15 cellular contexts compared by ENCODE assay signal in the genomic region with DNA sequence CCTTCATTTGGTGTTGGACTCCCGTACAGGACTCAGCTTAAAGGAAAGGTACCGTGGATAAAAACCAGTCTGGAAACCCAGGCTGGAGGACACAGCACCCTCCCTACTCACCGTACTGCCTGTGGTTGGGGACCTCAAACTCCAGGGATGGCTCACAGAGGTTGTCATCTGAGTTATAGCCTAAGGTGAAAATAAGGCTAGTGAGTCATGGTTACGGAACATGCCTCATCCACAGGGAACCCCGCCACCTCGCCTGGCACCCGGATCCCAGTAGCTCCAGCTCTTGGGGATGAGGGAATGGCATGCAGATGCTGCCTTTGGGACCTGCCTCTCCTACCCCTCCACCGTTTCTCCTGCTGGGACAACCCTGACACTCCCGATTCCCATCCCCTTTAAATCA. TPM values are rescaled to one million over a fixed set of nuclear protein-coding genes. Genes with fewer than 3 reads are reported as not detected.
DNase-seq lines count a peak whose midpoint lies in the region; ATAC-seq and TF ChIP-seq lines count a peak whose summit lies in the region.
"Had no signal": no experiment of that assay in that cellular context is flagged by ENCODE, and none has a peak within 500 bp of the region (broad histone marks: within the 10 kb centered on the region; RNA-seq: fewer than 3 reads in every experiment).

No MANE protein-coding gene starts in this region.

- peaks cover 51% of the 10 kb centered on the region for H3K36me3 Mint-ChIP-seq in MCF 10A (ENCODE audit: insufficient read depth, unreplicated experiment)
- H3K36me3 Mint-ChIP-seq in effector memory CD8-positive, alpha-beta T cell (ENCODE audit: insufficient read depth) = peaks cover 100% of the 10 kb centered on the region
- H3K36me3 Mint-ChIP-seq in stimulated activated effector memory CD8-positive, alpha-beta T cell treated with anti-CD3 and anti-CD28 coated beads, Interleukin-12 subunit alpha, Interleukin-12 subunit beta, amount 100 ng/mL, for 72 hours = peaks cover 100% of the 10 kb centered on the region

- intact Hi-C loops in MCF 10A (cut with micrococcal nuclease) (no loop called here), breast epithelium (cut with DNase I; ENCODE audit: low total_unique reads) (no loop called here), PC-3 (cut with micrococcal nuclease) (loop anchor here (10.0 kb wide), 1 partner anchor 57 kb away; no protein-coding TSS in a partner anchor)

- no peaks in the 10 kb centered on the region for H3K79me2 ChIP-seq in PC-3 (ENCODE audit: low read length)

- no peaks in the 10 kb centered on the region for H3F3A ChIP-seq in PC-3 (ENCODE audit: low read length, unreplicated experiment)

- no peak overlapping the region for H3K9ac ChIP-seq in PC-3 (ENCODE audit: low read length)

- BruUV-seq in MCF 10A (replicated peaks; lab: Mats Ljungman, UMichigan) (no TSS peak), PC-3 (replicated peaks; lab: Mats Ljungman, UMichigan) (no TSS peak)

- CTCF ChIA-PET in MCF 10A (lab: Yijun Ruan, JAX) (interaction anchor here (0.6 to 1.6 kb wide), 7 partner anchors 8 to 379 kb away, joined by 3 to 10 read pairs (median 3); no protein-coding TSS in a partner anchor), PC-3 (lab: Charles Lee) (interaction anchor here (0.8 kb wide), 1 partner anchor 104 kb away, joined by 5 read pairs; no protein-coding TSS in a partner anchor)

- H3K4me1 Mint-ChIP-seq in MCF 10A (ENCODE audit: insufficient read depth, unreplicated experiment) = peaks cover 26% of the 10 kb centered on the region
- H3K4me1 Mint-ChIP-seq in effector memory CD8-positive, alpha-beta T cell (ENCODE audit: low read depth in 2 of 2) = peaks cover 7 to 13% of the 10 kb centered on the region in 2 donors
- H3K4me1 Mint-ChIP-seq in stimulated activated effector memory CD8-positive, alpha-beta T cell treated with anti-CD3 and anti-CD28 coated beads, Interleukin-12 subunit alpha, Interleukin-12 subunit beta, amount 100 ng/mL, for 72 hours = peaks cover 9% of the 10 kb centered on the region

- H3K9me3 Mint-ChIP-seq in MCF 10A (ENCODE audit: unreplicated experiment) = peaks cover 7% of the 10 kb centered on the region
- no peaks in the 10 kb centered on the region for H3K9me3 Mint-ChIP-seq in effector memory CD8-positive, alpha-beta T cell
- no peaks in the 10 kb centered on the region for H3K9me3 Mint-ChIP-seq in stimulated activated effector memory CD8-positive, alpha-beta T cell treated with anti-CD3 and anti-CD28 coated beads, Interleukin-12 subunit alpha, Interleukin-12 subunit beta, amount 100 ng/mL, for 72 hours

- POLR2A ChIA-PET in MCF 10A (lab: Yijun Ruan, JAX) = interaction anchor here (0.6 to 1.7 kb wide), 4 partner anchors 10 to 1274 kb away, joined by 3 to 4 read pairs (median 3); no protein-coding TSS in a partner anchor
- POLR2A ChIA-PET in PC-3 (lab: Charles Lee; ENCODE audit: unreplicated experiment) = no interaction called here

- DNase-seq in MCF 10A (ENCODE audit: unreplicated experiment) (peak; percentile 66), breast epithelium (ENCODE audit: low spot score in 2 of 2) (no peak), PC-3 (peak; percentile 91), HCEC 1CT (no peak), NCI-H2196 treated with DMSO at 0.1 percent for 48 hours (lab: John Stamatoyannopoulos, UW; ENCODE audit: unreplicated experiment) (no peak)
- no peak for DNase-seq in effector memory CD8-positive, alpha-beta T cell
- DNase-seq in stimulated activated effector memory CD8-positive, alpha-beta T cell treated with anti-CD3 and anti-CD28 coated beads, Interleukin-12 subunit alpha, Interleukin-12 subunit beta, amount 100 ng/mL, for 72 hours (ENCODE audit: low spot score in 2 of 2) = no peak
- DNase-seq: activated naive CD4-positive, alpha-beta T cell treated with Interleukin-2 at 50 U/mL for 16 hours; NCI-H2107; NK-92 treated with Interleukin-12 subunit alpha and Interleukin-12 subunit beta, amount 100 ng/mL, for 24 hours; nucleus accumbens; SJCRH30; stimulated activated CD4-positive, alpha-beta T cell treated with anti-CD3 and anti-CD28 coated beads, Interleukin-4, amount 100 ng/mL, for 24 hours; upper lobe of right lung had no signal

- no peak overlapping the region for H2AFZ ChIP-seq in PC-3 (ENCODE audit: low read length)

- H4K20me1 ChIP-seq in PC-3 (ENCODE audit: low read length) = no peaks in the 10 kb centered on the region

- no peaks in the 10 kb centered on the region for H3K27me3 Mint-ChIP-seq in MCF 10A (ENCODE audit: insufficient read depth, unreplicated experiment)
- H3K27me3 Mint-ChIP-seq in effector memory CD8-positive, alpha-beta T cell = no peaks in the 10 kb centered on the region

- H3K27ac ChIP-seq in breast epithelium = no peak overlapping the region
- H3K27ac ChIP-seq in PC-3 (ENCODE audit: low read length) = peak overlapping the region; percentile 31
- H3K27ac ChIP-seq: SJCRH30, upper lobe of right lung had no signal

- H3K36me3 ChIP-seq in breast epithelium (no peaks in the 10 kb centered on the region), PC-3 (ENCODE audit: low read depth, low read length) (peaks cover 13% of the 10 kb centered on the region)
- H3K36me3 ChIP-seq: SJCRH30 had no signal

- ATAC-seq in PC-3 (peak; percentile 91), GM18517 (IDR thresholded peaks at IDR 0.05; ENCODE audit: unreplicated experiment) (no peak)
- no peak for ATAC-seq in effector memory CD8-positive, alpha-beta T cell (replicated peaks)
- ATAC-seq in stimulated activated effector memory CD8-positive, alpha-beta T cell treated with anti-CD3 and anti-CD28 coated beads, Interleukin-12 subunit alpha, Interleukin-12 subunit beta, amount 100 ng/mL, for 72 hours = no peak
- ATAC-seq: upper lobe of right lung had no signal

- no peaks in the 10 kb centered on the region for H3K27me3 ChIP-seq in breast epithelium
- no peaks in the 10 kb centered on the region for H3K27me3 ChIP-seq in PC-3 (ENCODE audit: low read length)
- H3K27me3 ChIP-seq: SJCRH30, upper lobe of right lung had no signal

- H3K4me1 ChIP-seq in breast epithelium (no peaks in the 10 kb centered on the region), PC-3 (ENCODE audit: insufficient read depth, low read length) (peaks cover 37% of the 10 kb centered on the region)
- H3K4me1 ChIP-seq: SJCRH30, upper lobe of right lung had no signal

- peak overlapping the region; percentile 63 for H3K4me2 ChIP-seq in PC-3 (ENCODE audit: low read length)

- H3K9me2 ChIP-seq in PC-3 (replicated peaks; ENCODE audit: low read length) = no peaks in the 10 kb centered on the region

- TF ChIP-seq POLR2A in breast epithelium (IDR thresholded peaks at IDR 0.05) = no peak

- H3K9me3 ChIP-seq in breast epithelium = no peaks in the 10 kb centered on the region
- H3K9me3 ChIP-seq in PC-3 (ENCODE audit: low read length) = no peaks in the 10 kb centered on the region
- H3K9me3 ChIP-seq: SJCRH30, upper lobe of right lung had no signal

- H3K4me3 ChIP-seq in breast epithelium = no peak overlapping the region
- no peak overlapping the region for H3K4me3 ChIP-seq in PC-3 (ENCODE audit: low read length)
- H3K4me3 ChIP-seq: SJCRH30, upper lobe of right lung had no signal

- TF ChIP-seq CTCF in MCF 10A (IDR thresholded peaks at IDR 0.05; ENCODE audit: unreplicated experiment) (no peak), breast epithelium (IDR thresholded peaks at IDR 0.05) (no peak), PC-3 (conservative IDR thresholded peaks at IDR 0.05; ENCODE audit: low read depth, low read length) (no peak)

- H3K27ac Mint-ChIP-seq in MCF 10A (ENCODE audit: low read depth, unreplicated experiment) = no peak overlapping the region
- peak overlapping the region; percentile 52 to 81 for H3K27ac Mint-ChIP-seq in effector memory CD8-positive, alpha-beta T cell
- H3K27ac Mint-ChIP-seq in stimulated activated effector memory CD8-positive, alpha-beta T cell treated with anti-CD3 and anti-CD28 coated beads, Interleukin-12 subunit alpha, Interleukin-12 subunit beta, amount 100 ng/mL, for 72 hours = peak overlapping the region; percentile 90

- H3K4me3 Mint-ChIP-seq in MCF 10A (ENCODE audit: unreplicated experiment) = no peak overlapping the region
- no peak overlapping the region for H3K4me3 Mint-ChIP-seq in effector memory CD8-positive, alpha-beta T cell
- no peak overlapping the region for H3K4me3 Mint-ChIP-seq in stimulated activated effector memory CD8-positive, alpha-beta T cell treated with anti-CD3 and anti-CD28 coated beads, Interleukin-12 subunit alpha, Interleukin-12 subunit beta, amount 100 ng/mL, for 72 hours

RNA-seq across cellular contexts. Expression of a gene that starts 36.8 kb away (rescaled TPM):
- total RNA-seq in MCF 10A (2022) = 0.10 and 0.14 TPM in 2 replicates
- under 1 TPM; 0.32 to 0.66 (median 0.59) TPM for total RNA-seq in breast epithelium
- 0.35 and 1.5 TPM in 2 replicates for total RNA-seq in PC-3 (2014; rRNA removed)
- total RNA-seq: SJCRH30 had no signal

Comparison
In these comparisons a context has a peak if more than half of its experiments do, and no peak if none do; other contexts are left out.
1. DNase-seq: peak in MCF 10A (single experiment) and PC-3 (single experiment); none in breast epithelium (0 of 2), effector memory CD8-positive, alpha-beta T cell (0 of 3), stimulated activated effector memory CD8-positive, alpha-beta T cell treated with anti-CD3 and anti-CD28 coated beads, Interleukin-12 subunit alpha, Interleukin-12 subunit beta, amount 100 ng/mL, for 72 hours (0 of 2), HCEC 1CT (single experiment) and NCI-H2196 treated with DMSO at 0.1 percent for 48 hours (single experiment).